Comparison of ENCODE assay signal across 9 cellular contexts in genomic region chr16:17817943-17818342, GRCh38.
"Had no signal": no experiment of that assay in that cellular context is flagged by ENCODE, and none has a peak within 500 bp of the region (broad histone marks: within the 10 kb centered on the region; RNA-seq: fewer than 3 reads in every experiment).

No MANE protein-coding gene starts in this region.

- H3K4me3 ChIP-seq: HAP-1 had no signal

- ATAC-seq: HCT116 had no signal

- H3K4me1 Mint-ChIP-seq: IgD-negative memory B cell had no signal

- DNase-seq: GOT3, H7, HFFc6, KBM-7 had no signal

- H3K36me3 ChIP-seq: HAP-1 had no signal

- H3K9ac ChIP-seq: KMS-11 had no signal

- H3K4me1 ChIP-seq: HAP-1 had no signal

- H3K27ac Mint-ChIP-seq: HFFc6, IgD-negative memory B cell had no signal

- H3K36me3 Mint-ChIP-seq: IgD-negative memory B cell had no signal

- H3K27ac ChIP-seq: HL-60, KMS-11 had no signal

- H3K4me3 Mint-ChIP-seq: HFFc6, IgD-negative memory B cell had no signal

- H3K9me3 ChIP-seq: HAP-1 had no signal
